Comparison of ENCODE assay signal across 13 cellular contexts in genomic region chr13:113970810-113971470, GRCh38. TPM values are rescaled to one million over a fixed set of nuclear protein-coding genes. Genes with fewer than 3 reads are reported as not detected.
A peak's percentile ranks its signal among the peaks of the same experiment; 100 is the strongest.
DNase-seq lines count a peak whose midpoint lies in the region; ATAC-seq and FAIRE-seq lines count a peak whose summit lies in the region.
"Had no signal": no experiment of that assay in that cellular context is flagged by ENCODE, and none has a peak within 500 bp of the region (broad histone marks: within the 10 kb centered on the region; RNA-seq: fewer than 3 reads in every experiment).

No MANE protein-coding gene starts in this region.

- no peak overlapping the region for H3K4ac ChIP-seq in mesendoderm (ENCODE audit: low read depth, low read length)

- H3K79me2 ChIP-seq in mesendoderm (ENCODE audit: control insufficient read depth, insufficient read depth, low read length): no peaks in the 10 kb centered on the region

- H2BK15ac ChIP-seq in mesendoderm (replicated peaks; ENCODE audit: low read depth): no peak overlapping the region

- H3K36me3 ChIP-seq in mesendoderm (ENCODE audit: control insufficient read depth, insufficient read depth, low read length): no peaks in the 10 kb centered on the region

- no peak overlapping the region for H3K27ac Mint-ChIP-seq in activated CD4-positive, alpha-beta T cell treated with anti-CD3 and anti-CD28 coated beads for 36 hours

- no peaks in the 10 kb centered on the region for H3K27me3 Mint-ChIP-seq in activated CD4-positive, alpha-beta T cell treated with anti-CD3 and anti-CD28 coated beads for 36 hours

- H3K23ac ChIP-seq in mesendoderm (ENCODE audit: low read length): no peak overlapping the region

- no peak overlapping the region for H3K18ac ChIP-seq in mesendoderm (ENCODE audit: low read length)

- H3K27ac ChIP-seq in epithelial cell of prostate (peak overlapping the region; percentile 49), mesendoderm (ENCODE audit: low read depth, low read length) (no peak overlapping the region)

- H2BK5ac ChIP-seq in mesendoderm (ENCODE audit: low read length): no peak overlapping the region

- no peak overlapping the region for H3K4me2 ChIP-seq in mesendoderm (ENCODE audit: low read length)

- whole genome bisulfite sequencing in mesendoderm (ENCODE audit: extremely low coverage, insufficient coverage, low lambda C conversion rate): no CpG with 5 or more reads among the region's 19 CpGs

- no peak for ATAC-seq in activated CD4-positive, alpha-beta T cell treated with anti-CD3 and anti-CD28 coated beads for 36 hours
- no peak for ATAC-seq in HG02623 (IDR thresholded peaks at IDR 0.05; ENCODE audit: unreplicated experiment)
- ATAC-seq in GM19463 (IDR thresholded peaks at IDR 0.05; ENCODE audit: unreplicated experiment): no peak
- ATAC-seq in HG02763 (IDR thresholded peaks at IDR 0.05; ENCODE audit: unreplicated experiment): no peak
- ATAC-seq: HCT116 had no signal

- intact Hi-C loops in activated CD4-positive, alpha-beta T cell treated with anti-CD3 and anti-CD28 coated beads for 36 hours (cut with DNase I, micrococcal nuclease): no loop called here

- no peak overlapping the region for H2AK5ac ChIP-seq in mesendoderm (ENCODE audit: low read length)

- H3K9ac ChIP-seq in mesendoderm (ENCODE audit: low read length): no peak overlapping the region

- DNase-seq in activated CD4-positive, alpha-beta T cell treated with anti-CD3 and anti-CD28 coated beads for 36 hours: peak; percentile 1
- DNase-seq in activated CD4-positive, alpha-beta T cell treated with anti-CD3 and anti-CD28 coated beads, Interleukin-2, amount 50 U/mL, for 4 hours: no peak
- DNase-seq in epithelial cell of prostate (ENCODE audit: low read depth, low spot score): peak; percentile 69
- peak; percentile 65 for DNase-seq in mesendoderm
- DNase-seq in urothelium cell line (ENCODE audit: low spot score): peak; percentile 52
- DNase-seq: erythroblast, NCI-H1105 treated with DMSO at 0.1 percent for 48 hours had no signal

- no peak overlapping the region for H3K4me3 Mint-ChIP-seq in activated CD4-positive, alpha-beta T cell treated with anti-CD3 and anti-CD28 coated beads for 36 hours

- H2BK120ac ChIP-seq in mesendoderm (ENCODE audit: low read depth, low read length): no peak overlapping the region

- no peak overlapping the region for H4K8ac ChIP-seq in mesendoderm (ENCODE audit: low read depth, low read length)

- CTCF ChIA-PET in activated CD4-positive, alpha-beta T cell treated with anti-CD3 and anti-CD28 coated beads for 36 hours (lab: Charles Lee): no interaction called here

- peak; percentile 80 for FAIRE-seq in urothelium cell line (lab: Jason Lieb, UNC)
- FAIRE-seq: A204.1 had no signal

- H4K5ac ChIP-seq in mesendoderm (ENCODE audit: low read length): no peak overlapping the region

- H3K36me3 Mint-ChIP-seq in activated CD4-positive, alpha-beta T cell treated with anti-CD3 and anti-CD28 coated beads for 36 hours (ENCODE audit: low read depth): peaks cover 7% of the 10 kb centered on the region

- no peaks in the 10 kb centered on the region for H3K4me1 Mint-ChIP-seq in activated CD4-positive, alpha-beta T cell treated with anti-CD3 and anti-CD28 coated beads for 36 hours

- POLR2A ChIA-PET in activated CD4-positive, alpha-beta T cell treated with anti-CD3 and anti-CD28 coated beads for 36 hours (lab: Charles Lee): interaction anchor here (0.6 kb wide), 1 partner anchor 366 kb away, joined by 4 read pairs; no protein-coding TSS in a partner anchor

- no peaks in the 10 kb centered on the region for H3K9me3 Mint-ChIP-seq in activated CD4-positive, alpha-beta T cell treated with anti-CD3 and anti-CD28 coated beads for 36 hours (ENCODE audit: low read depth)

- no peaks in the 10 kb centered on the region for H3K79me1 ChIP-seq in mesendoderm (ENCODE audit: low read length)

- no peak overlapping the region for H3K56ac ChIP-seq in mesendoderm (ENCODE audit: low read length)

- no peaks in the 10 kb centered on the region for H3K4me1 ChIP-seq in mesendoderm (ENCODE audit: control insufficient read depth, low read depth, low read length)

- no peak overlapping the region for H3K4me3 ChIP-seq in mesendoderm (ENCODE audit: low read length)

- no peaks in the 10 kb centered on the region for H3K27me3 ChIP-seq in mesendoderm (ENCODE audit: insufficient read depth, low read length, poor library complexity)

RNA-seq across cellular contexts. Expression of gene C13orf46, which starts 2.9 kb away (rescaled TPM):
- 1 to 10 TPM; 1.6 to 2.2 TPM for total RNA-seq in activated CD4-positive, alpha-beta T cell treated with anti-CD3 and anti-CD28 coated beads for 36 hours
- polyA plus RNA-seq in mesendoderm (2013, experiment 1 of 2): 0.20 TPM
- 0.07 TPM for polyA plus RNA-seq in mesendoderm (2013, experiment 2 of 2)
- total RNA-seq: myocyte had no signal

Comparison
In these comparisons a context has a peak if more than half of its experiments do, and no peak if none do; other contexts are left out.
1. DNase-seq: peak in activated CD4-positive, alpha-beta T cell treated with anti-CD3 and anti-CD28 coated beads for 36 hours (single experiment), epithelial cell of prostate (single experiment), mesendoderm (single experiment) and urothelium cell line (single experiment); none in activated CD4-positive, alpha-beta T cell treated with anti-CD3 and anti-CD28 coated beads, Interleukin-2, amount 50 U/mL, for 4 hours (0 of 2).